8 cellular contexts compared by ENCODE assay signal in the genomic region with DNA sequence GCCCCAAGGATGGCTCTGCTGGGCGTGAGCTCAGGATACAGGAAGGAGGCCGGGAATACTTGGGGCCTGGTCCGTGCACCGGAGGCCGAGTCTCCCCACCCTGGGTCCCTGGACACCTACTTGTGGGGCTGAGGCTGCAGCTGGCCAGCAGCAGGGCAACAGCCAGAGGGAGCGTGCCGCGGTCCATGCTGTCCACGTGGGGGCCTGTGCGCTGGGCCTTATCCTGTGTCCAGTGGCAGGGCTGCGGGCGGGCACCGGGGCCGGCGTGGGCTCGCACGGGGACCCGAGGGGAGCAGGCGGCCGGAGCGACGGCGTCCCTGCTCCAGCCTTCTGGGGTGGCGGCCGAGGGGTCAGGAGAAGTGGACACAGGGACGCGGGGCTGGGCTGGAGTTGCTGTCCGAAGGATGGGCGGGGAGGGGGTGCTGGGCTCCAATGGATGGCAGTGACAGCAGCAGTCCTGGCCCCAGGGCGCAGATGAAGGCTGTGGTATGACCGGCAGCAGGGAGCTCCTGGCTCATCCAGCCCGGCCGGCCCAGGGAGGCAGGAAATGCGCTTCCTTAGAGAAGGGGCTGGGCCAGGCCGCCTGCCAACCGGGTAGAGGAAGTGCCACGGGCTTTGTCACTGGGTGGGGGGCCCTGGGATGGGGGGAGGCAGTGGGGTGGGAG. TPM values are rescaled to one million over a fixed set of nuclear protein-coding genes. Genes with fewer than 3 reads are reported as not detected.
DNase-seq lines count a peak whose midpoint lies in the region; ATAC-seq and TF ChIP-seq lines count a peak whose summit lies in the region.

A gene (minus strand): TSS at position 490 of the 665 bp plus-strand sequence. CDS start 303 bp downstream, at position 187.

- peaks cover 20% of the 10 kb centered on the region for H3K4me1 Mint-ChIP-seq in T-helper 1 cell treated with Interleukin-12 subunit alpha and Interleukin-12 subunit beta and Interleukin-4 antibody, amounts not matched to agents 30 μg/mL and 1 μg/mL, for 36 hours (ENCODE audit: low read depth)

- H3K4me1 ChIP-seq in endocrine pancreas (ENCODE audit: control insufficient read depth, insufficient read depth, low read length) (no peaks in the 10 kb centered on the region), transverse colon (peaks cover 0 to 28% (median 11%) of the 10 kb centered on the region in 4 donors)

- peaks cover 12% of the 10 kb centered on the region for H3K36me3 Mint-ChIP-seq in T-helper 1 cell treated with Interleukin-12 subunit alpha and Interleukin-12 subunit beta and Interleukin-4 antibody, amounts not matched to agents 30 μg/mL and 1 μg/mL, for 36 hours (ENCODE audit: low read depth)

- H3K9me3 ChIP-seq in endocrine pancreas (ENCODE audit: control insufficient read depth, low read length) (no peaks in the 10 kb centered on the region), transverse colon (no peaks in the 10 kb centered on the region)

- TF ChIP-seq CTCF in transverse colon (IDR thresholded peaks at IDR 0.05) = no peak

- no peak for TF ChIP-seq EP300 in transverse colon (IDR thresholded peaks at IDR 0.05; ENCODE audit: low read depth)

- in situ Hi-C loops in transverse colon (cut with MboI; ENCODE audit: low pct_ligation_motif_present in 1 of 4, low pct_unique_long_range_greater_than_20kb in 1 of 4, low sequenced_read_pairs in 3 of 4) = no loop called here

- ATAC-seq in HG02571 (IDR thresholded peaks at IDR 0.05; ENCODE audit: unreplicated experiment) (no peak), GM21423 (IDR thresholded peaks at IDR 0.05; ENCODE audit: unreplicated experiment) (no peak)

- H3K9me3 Mint-ChIP-seq in T-helper 1 cell treated with Interleukin-12 subunit alpha and Interleukin-12 subunit beta and Interleukin-4 antibody, amounts not matched to agents 30 μg/mL and 1 μg/mL, for 36 hours = peaks cover 7% of the 10 kb centered on the region

- H3K4me3 ChIP-seq in endocrine pancreas (ENCODE audit: control insufficient read depth, insufficient read depth, low read length) = no peak within 1 kb of the TSS
- peak within 1 kb of the TSS; percentile 15 to 54 (median 38) for H3K4me3 ChIP-seq in transverse colon

- H3K9ac ChIP-seq in endocrine pancreas (ENCODE audit: control insufficient read depth, insufficient read depth, low read length) = peak within 1 kb of the TSS; percentile 11

- peak within 1 kb of the TSS; percentile 78 to 84 (median 82) for H3K27ac ChIP-seq in transverse colon

- DNase-seq in mesenteric fat pad (ENCODE audit: low spot score) (no peak), transverse colon (peak; percentile 58), posterior cingulate gyrus (no peak)

- H3K36me3 ChIP-seq in endocrine pancreas (ENCODE audit: control insufficient read depth, insufficient read depth, low read length) (no peaks in the 10 kb centered on the region), transverse colon (no peaks in the 10 kb centered on the region)

- intact Hi-C loops in transverse colon (cut with DNase I; ENCODE audit: low total_unique reads) = no loop called here
- intact Hi-C loops in posterior cingulate gyrus (cut with DNase I) = no loop called here

- peak within 1 kb of the TSS; percentile 87 for H3K4me3 Mint-ChIP-seq in T-helper 1 cell treated with Interleukin-12 subunit alpha and Interleukin-12 subunit beta and Interleukin-4 antibody, amounts not matched to agents 30 μg/mL and 1 μg/mL, for 36 hours

- H3K27me3 ChIP-seq in endocrine pancreas (ENCODE audit: control insufficient read depth, insufficient read depth, low read length) (no peaks in the 10 kb centered on the region), transverse colon (no peaks in the 10 kb centered on the region)

- TF ChIP-seq POLR2A in GM15510 (IDR thresholded peaks at IDR 0.05; ENCODE audit: borderline replicate concordance, extremely low read depth, insufficient read length) (peak; percentile 34), transverse colon (IDR thresholded peaks at IDR 0.05) (peak; percentile 23)

- peak within 1 kb of the TSS; percentile 79 for H3K27ac Mint-ChIP-seq in T-helper 1 cell treated with Interleukin-12 subunit alpha and Interleukin-12 subunit beta and Interleukin-4 antibody, amounts not matched to agents 30 μg/mL and 1 μg/mL, for 36 hours

- WGBS in transverse colon (ENCODE audit: low coverage in 1 of 2), 2 donors = 46% methylated on average over 36 of the region's 37 CpGs; no CpG with 5 or more reads in 1 of the 2 donors

- H3K27me3 Mint-ChIP-seq in T-helper 1 cell treated with Interleukin-12 subunit alpha and Interleukin-12 subunit beta and Interleukin-4 antibody, amounts not matched to agents 30 μg/mL and 1 μg/mL, for 36 hours (ENCODE audit: low read depth) = no peaks in the 10 kb centered on the region

RNA-seq across cellular contexts. Expression of the gene that starts here (rescaled TPM):
- total RNA-seq in mesenteric fat pad (243 TPM), transverse colon (10 to 100 TPM; 10.6 to 23.9 (median 17.0) TPM)
